1 cellular context compared by ENCODE assay signal in the genomic region with DNA sequence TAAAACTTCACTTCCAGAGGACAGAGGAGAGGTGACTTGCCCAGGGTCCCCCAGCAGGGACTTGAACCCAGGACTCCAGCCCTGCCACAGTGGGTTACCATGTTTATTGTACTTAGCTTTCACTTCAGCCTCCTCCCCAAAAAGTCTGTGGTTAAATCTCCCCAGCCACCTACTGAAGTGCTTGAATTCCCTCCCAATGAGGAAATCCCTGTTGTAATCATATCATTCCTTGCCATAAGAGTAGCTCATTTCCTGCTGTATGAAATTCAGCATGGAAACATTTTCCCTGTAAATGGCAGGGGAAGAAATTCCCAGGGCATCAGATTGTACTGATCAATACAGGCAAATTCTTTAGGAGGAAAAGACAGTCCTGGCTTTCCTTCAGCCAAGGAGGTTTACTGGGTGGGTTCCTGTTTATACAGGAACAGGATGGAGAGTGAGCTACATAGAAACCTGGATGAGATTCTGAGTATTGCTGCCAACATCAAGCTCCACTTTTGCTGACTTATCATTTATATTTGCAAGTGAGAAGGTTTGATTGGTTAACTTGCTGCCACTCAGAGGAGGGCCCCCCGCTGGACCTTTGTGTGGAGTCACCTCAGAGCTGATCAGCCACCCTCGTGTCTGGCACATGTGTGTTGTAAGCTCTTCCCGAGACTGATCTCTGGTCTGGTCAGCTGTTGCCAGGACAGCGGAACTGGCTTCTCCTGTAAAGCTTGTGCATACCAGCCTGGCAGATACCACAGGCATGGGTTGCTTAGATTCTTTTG.
TF ChIP-seq lines count a peak whose summit lies in the region.

No MANE protein-coding gene starts in this region.

TF ChIP-seq in HepG2, 621 proteins besides CTCF, POLR2A, EP300 and RAD21 (continued from another document and continues in another):
- TF ChIP-seq, protein P1, sequence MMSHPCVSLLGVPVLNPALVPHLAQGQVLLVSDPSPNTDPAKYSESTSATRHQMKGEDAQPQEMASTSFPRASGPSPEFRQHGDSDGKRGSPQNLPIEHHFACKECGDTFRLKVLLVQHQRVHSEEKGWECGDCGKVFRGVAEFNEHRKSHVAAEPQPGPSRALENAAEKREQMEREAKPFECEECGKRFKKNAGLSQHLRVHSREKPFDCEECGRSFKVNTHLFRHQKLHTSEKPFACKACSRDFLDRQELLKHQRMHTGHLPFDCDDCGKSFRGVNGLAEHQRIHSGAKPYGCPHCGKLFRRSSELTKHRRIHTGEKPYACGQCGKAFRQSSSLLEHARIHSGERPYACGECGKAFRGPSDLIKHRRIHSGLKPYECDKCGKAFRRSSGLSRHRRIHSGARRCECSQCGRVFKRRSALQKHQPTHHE (CRISPR knock-in tag; IDR thresholded peaks at IDR 0.05; ENCODE audit: borderline replicate concordance) = no peak
- TF ChIP-seq, protein P2, sequence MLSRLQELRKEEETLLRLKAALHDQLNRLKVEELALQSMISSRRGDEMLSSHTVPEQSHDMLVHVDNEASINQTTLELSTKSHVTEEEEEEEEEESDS (CRISPR knock-in tag; IDR thresholded peaks at IDR 0.05; ENCODE audit: borderline replicate concordance) = no peak
- TF ChIP-seq HMG20A (CRISPR knock-in tag; IDR thresholded peaks at IDR 0.05; ENCODE audit: borderline replicate concordance) (peak; percentile 40; the same call in 1 of the 2 replicates), THAP11 (CRISPR knock-in tag; IDR thresholded peaks at IDR 0.05) (0 out of 2 replicates have a peak, but pooled peaks have one; percentile 22), CREM (IDR thresholded peaks at IDR 0.05) (no peak), CREM (CRISPR knock-in tag; IDR thresholded peaks at IDR 0.05) (no peak), YY1 (IDR thresholded peaks at IDR 0.05; ENCODE audit: insufficient read depth, insufficient replicate concordance, low read depth, low read length) (no peak), ZNF891 (CRISPR knock-in tag; IDR thresholded peaks at IDR 0.05) (no peak; the same call in 1 of the 2 replicates), MEF2D (CRISPR knock-in tag; IDR thresholded peaks at IDR 0.05) (no peak), FOXA1 (IDR thresholded peaks at IDR 0.05) (no peak), FOXA1 (CRISPR knock-in tag; IDR thresholded peaks at IDR 0.05) (no peak), CEBPB (IDR thresholded peaks at IDR 0.05; ENCODE audit: borderline replicate concordance, low read depth, low read length) (peak; percentile 40; the same call in 1 of the 2 replicates), BRCA1 (CRISPR knock-in tag; IDR thresholded peaks at IDR 0.05) (no peak), ISX (CRISPR knock-in tag; conservative IDR thresholded peaks at IDR 0.05) (no peak), ZNF225 (CRISPR knock-in tag; IDR thresholded peaks at IDR 0.05) (no peak), ARID2 (CRISPR knock-in tag; IDR thresholded peaks at IDR 0.05; ENCODE audit: borderline replicate concordance) (no peak), CCAR2 (optimal IDR thresholded peaks at IDR 0.05; ENCODE audit: low read depth, low read length) (no peak), SMYD3 (CRISPR knock-in tag; IDR thresholded peaks at IDR 0.05) (no peak), SOX13 (IDR thresholded peaks at IDR 0.05) (no peak), SOX13 (CRISPR knock-in tag; conservative IDR thresholded peaks at IDR 0.05 in 1 of 2, IDR thresholded peaks at IDR 0.05 in 1 of 2) (peak in 1 of 2 experiments; percentile 17; a peak in 1 of 4 replicates), TAF15 (IDR thresholded peaks at IDR 0.05; ENCODE audit: low read depth, low read length, poor library complexity, severe bottlenecking) (no peak), ZSCAN29 (CRISPR knock-in tag; conservative IDR thresholded peaks at IDR 0.05) (no peak), MYNN (CRISPR knock-in tag; IDR thresholded peaks at IDR 0.05; ENCODE audit: low read depth) (no peak), MLLT10 (CRISPR knock-in tag; IDR thresholded peaks at IDR 0.05) (no peak), HOXA5 (CRISPR knock-in tag; IDR thresholded peaks at IDR 0.05) (0 out of 2 replicates have a peak, but pooled peaks have one; percentile 56), ZZZ3 (CRISPR knock-in tag; IDR thresholded peaks at IDR 0.05; ENCODE audit: borderline replicate concordance) (no peak), ZKSCAN1 (IDR thresholded peaks at IDR 0.05; ENCODE audit: low read length) (no peak)
- TF ChIP-seq, protein P3, sequence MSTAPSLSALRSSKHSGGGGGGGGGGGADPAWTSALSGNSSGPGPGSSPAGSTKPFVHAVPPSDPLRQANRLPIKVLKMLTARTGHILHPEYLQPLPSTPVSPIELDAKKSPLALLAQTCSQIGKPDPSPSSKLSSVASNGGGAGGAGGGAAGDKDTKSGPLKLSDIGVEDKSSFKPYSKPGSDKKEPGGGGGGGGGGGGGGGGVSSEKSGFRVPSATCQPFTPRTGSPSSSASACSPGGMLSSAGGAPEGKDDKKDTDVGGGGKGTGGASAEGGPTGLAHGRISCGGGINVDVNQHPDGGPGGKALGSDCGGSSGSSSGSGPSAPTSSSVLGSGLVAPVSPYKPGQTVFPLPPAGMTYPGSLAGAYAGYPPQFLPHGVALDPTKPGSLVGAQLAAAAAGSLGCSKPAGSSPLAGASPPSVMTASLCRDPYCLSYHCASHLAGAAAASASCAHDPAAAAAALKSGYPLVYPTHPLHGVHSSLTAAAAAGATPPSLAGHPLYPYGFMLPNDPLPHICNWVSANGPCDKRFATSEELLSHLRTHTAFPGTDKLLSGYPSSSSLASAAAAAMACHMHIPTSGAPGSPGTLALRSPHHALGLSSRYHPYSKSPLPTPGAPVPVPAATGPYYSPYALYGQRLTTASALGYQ (CRISPR knock-in tag; IDR thresholded peaks at IDR 0.05) = no peak
- TF ChIP-seq, protein P4, sequence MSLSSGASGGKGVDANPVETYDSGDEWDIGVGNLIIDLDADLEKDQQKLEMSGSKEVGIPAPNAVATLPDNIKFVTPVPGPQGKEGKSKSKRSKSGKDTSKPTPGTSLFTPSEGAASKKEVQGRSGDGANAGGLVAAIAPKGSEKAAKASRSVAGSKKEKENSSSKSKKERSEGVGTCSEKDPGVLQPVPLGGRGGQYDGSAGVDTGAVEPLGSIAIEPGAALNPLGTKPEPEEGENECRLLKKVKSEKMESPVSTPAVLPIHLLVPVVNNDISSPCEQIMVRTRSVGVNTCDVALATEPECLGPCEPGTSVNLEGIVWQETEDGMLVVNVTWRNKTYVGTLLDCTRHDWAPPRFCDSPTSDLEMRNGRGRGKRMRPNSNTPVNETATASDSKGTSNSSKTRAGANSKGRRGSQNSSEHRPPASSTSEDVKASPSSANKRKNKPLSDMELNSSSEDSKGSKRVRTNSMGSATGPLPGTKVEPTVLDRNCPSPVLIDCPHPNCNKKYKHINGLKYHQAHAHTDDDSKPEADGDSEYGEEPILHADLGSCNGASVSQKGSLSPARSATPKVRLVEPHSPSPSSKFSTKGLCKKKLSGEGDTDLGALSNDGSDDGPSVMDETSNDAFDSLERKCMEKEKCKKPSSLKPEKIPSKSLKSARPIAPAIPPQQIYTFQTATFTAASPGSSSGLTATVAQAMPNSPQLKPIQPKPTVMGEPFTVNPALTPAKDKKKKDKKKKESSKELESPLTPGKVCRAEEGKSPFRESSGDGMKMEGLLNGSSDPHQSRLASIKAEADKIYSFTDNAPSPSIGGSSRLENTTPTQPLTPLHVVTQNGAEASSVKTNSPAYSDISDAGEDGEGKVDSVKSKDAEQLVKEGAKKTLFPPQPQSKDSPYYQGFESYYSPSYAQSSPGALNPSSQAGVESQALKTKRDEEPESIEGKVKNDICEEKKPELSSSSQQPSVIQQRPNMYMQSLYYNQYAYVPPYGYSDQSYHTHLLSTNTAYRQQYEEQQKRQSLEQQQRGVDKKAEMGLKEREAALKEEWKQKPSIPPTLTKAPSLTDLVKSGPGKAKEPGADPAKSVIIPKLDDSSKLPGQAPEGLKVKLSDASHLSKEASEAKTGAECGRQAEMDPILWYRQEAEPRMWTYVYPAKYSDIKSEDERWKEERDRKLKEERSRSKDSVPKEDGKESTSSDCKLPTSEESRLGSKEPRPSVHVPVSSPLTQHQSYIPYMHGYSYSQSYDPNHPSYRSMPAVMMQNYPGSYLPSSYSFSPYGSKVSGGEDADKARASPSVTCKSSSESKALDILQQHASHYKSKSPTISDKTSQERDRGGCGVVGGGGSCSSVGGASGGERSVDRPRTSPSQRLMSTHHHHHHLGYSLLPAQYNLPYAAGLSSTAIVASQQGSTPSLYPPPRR (CRISPR knock-in tag; IDR thresholded peaks at IDR 0.05; ENCODE audit: borderline replicate concordance) = no peak; the same call in 1 of the 2 replicates
- TF ChIP-seq, protein P5, sequence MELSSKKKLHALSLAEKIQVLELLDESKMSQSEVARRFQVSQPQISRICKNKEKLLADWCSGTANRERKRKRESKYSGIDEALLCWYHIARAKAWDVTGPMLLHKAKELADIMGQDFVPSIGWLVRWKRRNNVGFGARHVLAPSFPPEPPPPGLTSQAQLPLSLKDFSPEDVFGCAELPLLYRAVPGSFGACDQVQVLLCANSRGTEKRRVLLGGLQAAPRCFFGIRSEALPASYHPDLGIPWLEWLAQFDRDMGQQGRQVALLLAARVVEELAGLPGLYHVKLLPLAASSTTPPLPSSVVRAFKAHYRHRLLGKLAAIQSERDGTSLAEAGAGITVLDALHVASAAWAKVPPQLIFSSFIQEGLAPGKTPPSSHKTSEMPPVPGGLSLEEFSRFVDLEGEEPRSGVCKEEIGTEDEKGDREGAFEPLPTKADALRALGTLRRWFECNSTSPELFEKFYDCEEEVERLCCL (CRISPR knock-in tag; IDR thresholded peaks at IDR 0.05; ENCODE audit: borderline replicate concordance) = no peak
- TF ChIP-seq, protein P6, sequence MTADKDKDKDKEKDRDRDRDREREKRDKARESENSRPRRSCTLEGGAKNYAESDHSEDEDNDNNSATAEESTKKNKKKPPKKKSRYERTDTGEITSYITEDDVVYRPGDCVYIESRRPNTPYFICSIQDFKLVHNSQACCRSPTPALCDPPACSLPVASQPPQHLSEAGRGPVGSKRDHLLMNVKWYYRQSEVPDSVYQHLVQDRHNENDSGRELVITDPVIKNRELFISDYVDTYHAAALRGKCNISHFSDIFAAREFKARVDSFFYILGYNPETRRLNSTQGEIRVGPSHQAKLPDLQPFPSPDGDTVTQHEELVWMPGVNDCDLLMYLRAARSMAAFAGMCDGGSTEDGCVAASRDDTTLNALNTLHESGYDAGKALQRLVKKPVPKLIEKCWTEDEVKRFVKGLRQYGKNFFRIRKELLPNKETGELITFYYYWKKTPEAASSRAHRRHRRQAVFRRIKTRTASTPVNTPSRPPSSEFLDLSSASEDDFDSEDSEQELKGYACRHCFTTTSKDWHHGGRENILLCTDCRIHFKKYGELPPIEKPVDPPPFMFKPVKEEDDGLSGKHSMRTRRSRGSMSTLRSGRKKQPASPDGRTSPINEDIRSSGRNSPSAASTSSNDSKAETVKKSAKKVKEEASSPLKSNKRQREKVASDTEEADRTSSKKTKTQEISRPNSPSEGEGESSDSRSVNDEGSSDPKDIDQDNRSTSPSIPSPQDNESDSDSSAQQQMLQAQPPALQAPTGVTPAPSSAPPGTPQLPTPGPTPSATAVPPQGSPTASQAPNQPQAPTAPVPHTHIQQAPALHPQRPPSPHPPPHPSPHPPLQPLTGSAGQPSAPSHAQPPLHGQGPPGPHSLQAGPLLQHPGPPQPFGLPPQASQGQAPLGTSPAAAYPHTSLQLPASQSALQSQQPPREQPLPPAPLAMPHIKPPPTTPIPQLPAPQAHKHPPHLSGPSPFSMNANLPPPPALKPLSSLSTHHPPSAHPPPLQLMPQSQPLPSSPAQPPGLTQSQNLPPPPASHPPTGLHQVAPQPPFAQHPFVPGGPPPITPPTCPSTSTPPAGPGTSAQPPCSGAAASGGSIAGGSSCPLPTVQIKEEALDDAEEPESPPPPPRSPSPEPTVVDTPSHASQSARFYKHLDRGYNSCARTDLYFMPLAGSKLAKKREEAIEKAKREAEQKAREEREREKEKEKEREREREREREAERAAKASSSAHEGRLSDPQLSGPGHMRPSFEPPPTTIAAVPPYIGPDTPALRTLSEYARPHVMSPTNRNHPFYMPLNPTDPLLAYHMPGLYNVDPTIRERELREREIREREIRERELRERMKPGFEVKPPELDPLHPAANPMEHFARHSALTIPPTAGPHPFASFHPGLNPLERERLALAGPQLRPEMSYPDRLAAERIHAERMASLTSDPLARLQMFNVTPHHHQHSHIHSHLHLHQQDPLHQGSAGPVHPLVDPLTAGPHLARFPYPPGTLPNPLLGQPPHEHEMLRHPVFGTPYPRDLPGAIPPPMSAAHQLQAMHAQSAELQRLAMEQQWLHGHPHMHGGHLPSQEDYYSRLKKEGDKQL (CRISPR knock-in tag; IDR thresholded peaks at IDR 0.05; ENCODE audit: low read depth) = no peak
- TF ChIP-seq, protein P7, sequence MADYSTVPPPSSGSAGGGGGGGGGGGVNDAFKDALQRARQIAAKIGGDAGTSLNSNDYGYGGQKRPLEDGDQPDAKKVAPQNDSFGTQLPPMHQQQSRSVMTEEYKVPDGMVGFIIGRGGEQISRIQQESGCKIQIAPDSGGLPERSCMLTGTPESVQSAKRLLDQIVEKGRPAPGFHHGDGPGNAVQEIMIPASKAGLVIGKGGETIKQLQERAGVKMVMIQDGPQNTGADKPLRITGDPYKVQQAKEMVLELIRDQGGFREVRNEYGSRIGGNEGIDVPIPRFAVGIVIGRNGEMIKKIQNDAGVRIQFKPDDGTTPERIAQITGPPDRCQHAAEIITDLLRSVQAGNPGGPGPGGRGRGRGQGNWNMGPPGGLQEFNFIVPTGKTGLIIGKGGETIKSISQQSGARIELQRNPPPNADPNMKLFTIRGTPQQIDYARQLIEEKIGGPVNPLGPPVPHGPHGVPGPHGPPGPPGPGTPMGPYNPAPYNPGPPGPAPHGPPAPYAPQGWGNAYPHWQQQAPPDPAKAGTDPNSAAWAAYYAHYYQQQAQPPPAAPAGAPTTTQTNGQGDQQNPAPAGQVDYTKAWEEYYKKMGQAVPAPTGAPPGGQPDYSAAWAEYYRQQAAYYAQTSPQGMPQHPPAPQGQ (CRISPR knock-in tag; IDR thresholded peaks at IDR 0.05; ENCODE audit: borderline replicate concordance) = no peak
- TF ChIP-seq, protein P8, sequence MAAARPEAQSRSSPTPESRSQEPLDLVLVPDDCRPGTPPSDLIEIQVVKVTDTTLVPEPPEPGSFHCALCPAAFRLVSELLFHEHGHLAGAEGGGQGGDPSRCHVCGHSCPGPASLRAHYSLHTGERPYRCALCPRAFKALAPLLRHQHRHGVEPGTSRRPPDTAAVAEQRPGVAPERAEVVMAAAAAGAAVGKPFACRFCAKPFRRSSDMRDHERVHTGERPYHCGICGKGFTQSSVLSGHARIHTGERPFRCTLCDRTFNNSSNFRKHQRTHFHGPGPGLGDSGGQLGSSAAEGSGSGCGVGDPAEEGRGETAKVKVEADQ (CRISPR knock-in tag; IDR thresholded peaks at IDR 0.05; ENCODE audit: borderline replicate concordance) = peak; percentile 62; the same call in 1 of the 2 replicates
- TF ChIP-seq, protein P9, sequence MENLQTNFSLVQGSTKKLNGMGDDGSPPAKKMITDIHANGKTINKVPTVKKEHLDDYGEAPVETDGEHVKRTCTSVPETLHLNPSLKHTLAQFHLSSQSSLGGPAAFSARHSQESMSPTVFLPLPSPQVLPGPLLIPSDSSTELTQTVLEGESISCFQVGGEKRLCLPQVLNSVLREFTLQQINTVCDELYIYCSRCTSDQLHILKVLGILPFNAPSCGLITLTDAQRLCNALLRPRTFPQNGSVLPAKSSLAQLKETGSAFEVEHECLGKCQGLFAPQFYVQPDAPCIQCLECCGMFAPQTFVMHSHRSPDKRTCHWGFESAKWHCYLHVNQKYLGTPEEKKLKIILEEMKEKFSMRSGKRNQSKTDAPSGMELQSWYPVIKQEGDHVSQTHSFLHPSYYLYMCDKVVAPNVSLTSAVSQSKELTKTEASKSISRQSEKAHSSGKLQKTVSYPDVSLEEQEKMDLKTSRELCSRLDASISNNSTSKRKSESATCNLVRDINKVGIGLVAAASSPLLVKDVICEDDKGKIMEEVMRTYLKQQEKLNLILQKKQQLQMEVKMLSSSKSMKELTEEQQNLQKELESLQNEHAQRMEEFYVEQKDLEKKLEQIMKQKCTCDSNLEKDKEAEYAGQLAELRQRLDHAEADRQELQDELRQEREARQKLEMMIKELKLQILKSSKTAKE (CRISPR knock-in tag; IDR thresholded peaks at IDR 0.05; ENCODE audit: borderline replicate concordance) = no peak
